In the genomic region with DNA sequence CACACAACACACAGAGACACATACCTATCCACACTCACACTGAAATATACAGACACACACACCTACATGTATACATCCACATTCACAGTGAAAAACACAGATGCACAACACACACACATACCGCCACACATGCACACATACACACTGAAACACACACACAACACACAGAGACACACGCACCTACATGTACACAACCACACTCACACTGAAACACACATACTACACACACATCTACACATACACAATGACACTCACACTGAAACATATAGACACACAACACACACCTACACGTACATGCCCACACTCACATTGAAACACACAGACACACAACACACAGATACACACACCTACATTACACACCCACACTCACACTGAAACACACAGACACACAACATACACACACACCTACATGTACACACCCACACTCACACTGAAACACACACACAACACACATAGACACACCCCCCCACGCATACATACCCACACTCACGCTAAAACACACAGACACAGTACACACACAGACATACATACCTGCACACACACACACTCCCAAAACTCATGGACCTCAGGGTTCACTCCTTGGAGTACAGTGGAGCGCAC, we compare ENCODE assay signal across 32 cellular contexts. TPM values are rescaled to one million over a fixed set of nuclear protein-coding genes. Genes with fewer than 3 reads are reported as not detected.
"Had no signal": no experiment of that assay in that cellular context is flagged by ENCODE, and none has a peak within 500 bp of the region (broad histone marks: within the 10 kb centered on the region; RNA-seq: fewer than 3 reads in every experiment).

No MANE protein-coding gene starts in this region.

- H3K27ac ChIP-seq: colonic mucosa, VCaP had no signal

- H3K36me3 Mint-ChIP-seq: activated naive CD8-positive, alpha-beta T cell; T-cell had no signal

- H3K36me3 ChIP-seq: colonic mucosa, MG63 had no signal

- H3K4me3 ChIP-seq: colonic mucosa, MG63 had no signal

- H3K27me3 ChIP-seq: colonic mucosa, MG63 had no signal

- H3K4me1 ChIP-seq: colonic mucosa had no signal

- FAIRE-seq: TTC549 had no signal

- H3K27me3 Mint-ChIP-seq: activated CD4-positive, alpha-beta T cell treated with anti-CD3 and anti-CD28 coated beads, Interleukin-2, amount 10 ng/mL, durations not matched to agents 7 days and 5 days; activated naive CD8-positive, alpha-beta T cell had no signal

- ATAC-seq: activated T-helper 17 cell treated with anti-CD3 and anti-CD28 coated beads, Interleukin-2, amount 50 U/mL, for 72 hours; T-cell had no signal

- H3K4me3 Mint-ChIP-seq: activated CD4-positive, alpha-beta memory T cell treated with anti-CD3 and anti-CD28 coated beads, Interleukin-2, amount 10 ng/mL, durations not matched to agents 7 days and 5 days; activated CD4-positive, alpha-beta T cell treated with anti-CD3 and anti-CD28 coated beads, Interleukin-2, amount 10 ng/mL, durations not matched to agents 7 days and 5 days; activated naive CD4-positive, alpha-beta T cell treated with anti-CD3 and anti-CD28 coated beads for 36 hours; activated naive CD8-positive, alpha-beta T cell; activated T-helper 17 cell treated with anti-CD3 and anti-CD28 coated beads, Interleukin-2, amount 50 U/mL, for 72 hours; T-cell had no signal

- H3K9me3 Mint-ChIP-seq: activated CD4-positive, alpha-beta memory T cell treated with anti-CD3 and anti-CD28 coated beads, Interleukin-2, amount 10 ng/mL, durations not matched to agents 7 days and 5 days; activated CD4-positive, alpha-beta T cell treated with anti-CD3 and anti-CD28 coated beads, Interleukin-2, amount 10 ng/mL, durations not matched to agents 7 days and 5 days; activated naive CD4-positive, alpha-beta T cell treated with anti-CD3 and anti-CD28 coated beads for 36 hours; activated T-helper 17 cell treated with anti-CD3 and anti-CD28 coated beads, Interleukin-2, amount 50 U/mL, for 72 hours; T-cell had no signal

- H3K27ac Mint-ChIP-seq: activated CD4-positive, alpha-beta memory T cell treated with anti-CD3 and anti-CD28 coated beads, Interleukin-2, amount 10 ng/mL, durations not matched to agents 7 days and 5 days; activated CD4-positive, alpha-beta T cell treated with anti-CD3 and anti-CD28 coated beads, Interleukin-2, amount 10 ng/mL, durations not matched to agents 7 days and 5 days; activated naive CD4-positive, alpha-beta T cell treated with anti-CD3 and anti-CD28 coated beads for 36 hours; activated naive CD8-positive, alpha-beta T cell; activated T-helper 17 cell treated with anti-CD3 and anti-CD28 coated beads, Interleukin-2, amount 50 U/mL, for 72 hours; T-cell had no signal

- DNase-seq: activated CD4-positive, alpha-beta memory T cell treated with anti-CD3 and anti-CD28 coated beads, Interleukin-2, amount 10 ng/mL, durations not matched to agents 7 days and 5 days; activated CD4-positive, alpha-beta T cell treated with anti-CD3 and anti-CD28 coated beads, Interleukin-2, amount 10 ng/mL, durations not matched to agents 7 days and 5 days; activated CD4-positive, CD25-positive, alpha-beta regulatory T cell; activated gamma-delta T cell; activated naive CD4-positive, alpha-beta T cell treated with anti-CD3 and anti-CD28 coated beads for 36 hours; activated T-cell treated with anti-CD3 and anti-CD28 coated beads for 4 hours; activated T-cell treated with anti-CD3 and anti-CD28 coated beads, Interleukin-2, amount 50 U/mL, for 48 hours; caudate nucleus; colonic mucosa; MG63; MV-4-11; NCI-H1092 treated with DMSO at 0.1 percent for 48 hours; NCI-H1417 treated with DMSO at 0.1 percent for 48 hours; NCI-H1694 treated with DMSO at 0.1 percent for 48 hours; NCI-H2029 treated with DMSO at 0.1 percent for 48 hours; NCI-H345; NCI-H510A; NCI-H526 treated with DMSO at 0.1 percent for 48 hours; NCI-H82; SIG-M5; T-cell; T-helper 2 cell; T1000 had no signal

- H3K9me3 ChIP-seq: colonic mucosa, MG63 had no signal

RNA-seq across cellular contexts. Expression of a gene that starts 1.4 kb away (rescaled TPM):
- total RNA-seq: activated CD4-positive, alpha-beta memory T cell treated with anti-CD3 and anti-CD28 coated beads, Interleukin-2, amount 10 ng/mL, durations not matched to agents 7 days and 5 days; activated CD4-positive, alpha-beta T cell treated with anti-CD3 and anti-CD28 coated beads, Interleukin-2, amount 10 ng/mL, durations not matched to agents 7 days and 5 days; activated CD8-positive, alpha-beta memory T cell treated with anti-CD3 and anti-CD28 coated beads for 36 hours; activated naive CD4-positive, alpha-beta T cell treated with anti-CD3 and anti-CD28 coated beads for 36 hours; activated T-helper 17 cell treated with anti-CD3 and anti-CD28 coated beads, Interleukin-2, amount 50 U/mL, for 72 hours; cerebellum; colonic mucosa; OCI-LY7; RPMI7951; T-cell had no signal
- polyA plus RNA-seq: adipose tissue had no signal

RNA-seq across cellular contexts. Expression of a gene that starts 14.6 kb away (rescaled TPM):
- total RNA-seq: activated CD4-positive, alpha-beta memory T cell treated with anti-CD3 and anti-CD28 coated beads, Interleukin-2, amount 10 ng/mL, durations not matched to agents 7 days and 5 days; activated CD4-positive, alpha-beta T cell treated with anti-CD3 and anti-CD28 coated beads, Interleukin-2, amount 10 ng/mL, durations not matched to agents 7 days and 5 days; activated CD8-positive, alpha-beta memory T cell treated with anti-CD3 and anti-CD28 coated beads for 36 hours; activated naive CD4-positive, alpha-beta T cell treated with anti-CD3 and anti-CD28 coated beads for 36 hours; activated T-helper 17 cell treated with anti-CD3 and anti-CD28 coated beads, Interleukin-2, amount 50 U/mL, for 72 hours; cerebellum; colonic mucosa; OCI-LY7; RPMI7951; T-cell had no signal
- polyA plus RNA-seq: adipose tissue had no signal

RNA-seq across cellular contexts. Expression of a gene that starts 36.9 kb away (rescaled TPM):
- total RNA-seq: activated CD4-positive, alpha-beta memory T cell treated with anti-CD3 and anti-CD28 coated beads, Interleukin-2, amount 10 ng/mL, durations not matched to agents 7 days and 5 days; activated CD4-positive, alpha-beta T cell treated with anti-CD3 and anti-CD28 coated beads, Interleukin-2, amount 10 ng/mL, durations not matched to agents 7 days and 5 days; activated CD8-positive, alpha-beta memory T cell treated with anti-CD3 and anti-CD28 coated beads for 36 hours; activated naive CD4-positive, alpha-beta T cell treated with anti-CD3 and anti-CD28 coated beads for 36 hours; cerebellum; colonic mucosa; OCI-LY7; RPMI7951; T-cell had no signal
- polyA plus RNA-seq: adipose tissue had no signal
